Comparison of ENCODE assay signal across 8 cellular contexts in the genomic region with DNA sequence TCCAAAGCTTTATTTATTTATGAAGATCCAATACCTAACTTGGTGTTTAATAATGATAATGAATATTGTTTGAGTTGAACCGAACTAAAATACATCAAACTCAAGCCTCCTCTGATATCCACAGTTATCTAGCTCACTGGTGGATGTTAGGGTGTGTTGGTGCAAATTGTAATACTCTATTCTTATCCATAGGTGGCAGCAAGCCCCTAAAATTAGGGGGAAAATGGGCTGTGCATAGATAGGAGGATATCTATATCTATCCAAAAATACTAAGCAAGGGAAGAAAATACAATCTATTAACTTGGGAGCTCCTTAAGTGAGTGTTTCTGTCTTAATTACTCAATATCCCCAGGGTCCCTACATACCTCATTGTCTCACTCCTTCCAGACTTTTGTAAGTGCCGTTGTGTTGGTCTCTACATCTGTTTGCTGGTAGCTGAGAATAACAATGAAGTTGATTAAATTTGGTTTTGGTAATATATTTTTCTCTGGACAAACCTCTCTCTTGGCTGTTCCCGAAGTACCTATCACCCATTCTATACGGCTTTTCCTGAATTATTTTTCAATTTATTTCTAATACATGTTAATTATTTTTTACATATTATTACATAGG. TPM values are rescaled to one million over a fixed set of nuclear protein-coding genes. Genes with fewer than 3 reads are reported as not detected.
A peak's percentile ranks its signal among the peaks of the same experiment; 100 is the strongest.
DNase-seq lines count a peak whose midpoint lies in the region; ATAC-seq and TF ChIP-seq lines count a peak whose summit lies in the region.

No MANE protein-coding gene starts in this region.

- peaks cover 12% of the 10 kb centered on the region for H3K27me3 Mint-ChIP-seq in stimulated activated memory B cell treated with anti-CD40 and anti-IgM and Interleukin-4, amounts not matched to agents 10 μg/mL and 1 μg/mL and 100 μg/mL, for 72 hours

- H3K9me3 Mint-ChIP-seq in stimulated activated memory B cell treated with anti-CD40 and anti-IgM and Interleukin-4, amounts not matched to agents 10 μg/mL and 1 μg/mL and 100 μg/mL, for 72 hours, result peaks cover 8% of the 10 kb centered on the region

- in situ Hi-C loops in astrocyte of the spinal cord (cut with HindIII; ENCODE audit: low sequenced_read_pairs), result no loop called here

- TF ChIP-seq CTCF in astrocyte of the spinal cord (IDR thresholded peaks at IDR 0.05; ENCODE audit: low read depth, low read length) (peak; percentile 71), kidney epithelial cell (IDR thresholded peaks at IDR 0.05; ENCODE audit: insufficient read depth, low read length, poor library complexity, severe bottlenecking) (peak; percentile 76)

- H3K4me1 Mint-ChIP-seq in stimulated activated memory B cell treated with anti-CD40 and anti-IgM and Interleukin-4, amounts not matched to agents 10 μg/mL and 1 μg/mL and 100 μg/mL, for 72 hours, result no peaks in the 10 kb centered on the region

- H3K36me3 ChIP-seq in kidney epithelial cell (ENCODE audit: control insufficient read depth, insufficient read depth, low read length), result no peaks in the 10 kb centered on the region

- H3K4me3 Mint-ChIP-seq in stimulated activated memory B cell treated with anti-CD40 and anti-IgM and Interleukin-4, amounts not matched to agents 10 μg/mL and 1 μg/mL and 100 μg/mL, for 72 hours, result no peak overlapping the region

- ATAC-seq in GM19467 (IDR thresholded peaks at IDR 0.05; ENCODE audit: unreplicated experiment), result peak; percentile 99
- ATAC-seq in HG03378 (IDR thresholded peaks at IDR 0.05; ENCODE audit: unreplicated experiment), result peak; percentile 100
- no peak for ATAC-seq in stimulated activated memory B cell treated with anti-CD40 and anti-IgM and Interleukin-4, amounts not matched to agents 10 μg/mL and 1 μg/mL and 100 μg/mL, for 72 hours

- no peak overlapping the region for H3K27ac Mint-ChIP-seq in stimulated activated memory B cell treated with anti-CD40 and anti-IgM and Interleukin-4, amounts not matched to agents 10 μg/mL and 1 μg/mL and 100 μg/mL, for 72 hours

- no peak overlapping the region for H3K4me3 ChIP-seq in astrocyte of the spinal cord (ENCODE audit: low read depth, low read length)
- H3K4me3 ChIP-seq in kidney epithelial cell (ENCODE audit: low read depth, low read length), result no peak overlapping the region

- DNase-seq in EH (ENCODE audit: low read depth) (peak; percentile 40), NCI-H226 (peak; percentile 50), astrocyte of the spinal cord (ENCODE audit: low read depth, low spot score) (peak; percentile 49), kidney epithelial cell (ENCODE audit: low read depth) (no peak)
- DNase-seq in effector CD8-positive, alpha-beta T cell (lab: John Stamatoyannopoulos, UW), result no peak

- H3K36me3 Mint-ChIP-seq in stimulated activated memory B cell treated with anti-CD40 and anti-IgM and Interleukin-4, amounts not matched to agents 10 μg/mL and 1 μg/mL and 100 μg/mL, for 72 hours, result no peaks in the 10 kb centered on the region

- H3K27me3 ChIP-seq in kidney epithelial cell (ENCODE audit: control insufficient read depth, insufficient read depth, low read length), result no peaks in the 10 kb centered on the region

RNA-seq across cellular contexts. Expression of a gene that starts 55.0 kb away (rescaled TPM):
- total RNA-seq in kidney epithelial cell, result 1.4 and 3.3 TPM in 2 replicates

Comparison
In these comparisons a context has a peak if more than half of its experiments do, and no peak if none do; other contexts are left out.
1. DNase-seq: peak in EH (single experiment), NCI-H226 (single experiment) and astrocyte of the spinal cord (single experiment); none in kidney epithelial cell (single experiment) and effector CD8-positive, alpha-beta T cell (single experiment).